Comparison of ENCODE assay signal across 8 cellular contexts in the genomic region with DNA sequence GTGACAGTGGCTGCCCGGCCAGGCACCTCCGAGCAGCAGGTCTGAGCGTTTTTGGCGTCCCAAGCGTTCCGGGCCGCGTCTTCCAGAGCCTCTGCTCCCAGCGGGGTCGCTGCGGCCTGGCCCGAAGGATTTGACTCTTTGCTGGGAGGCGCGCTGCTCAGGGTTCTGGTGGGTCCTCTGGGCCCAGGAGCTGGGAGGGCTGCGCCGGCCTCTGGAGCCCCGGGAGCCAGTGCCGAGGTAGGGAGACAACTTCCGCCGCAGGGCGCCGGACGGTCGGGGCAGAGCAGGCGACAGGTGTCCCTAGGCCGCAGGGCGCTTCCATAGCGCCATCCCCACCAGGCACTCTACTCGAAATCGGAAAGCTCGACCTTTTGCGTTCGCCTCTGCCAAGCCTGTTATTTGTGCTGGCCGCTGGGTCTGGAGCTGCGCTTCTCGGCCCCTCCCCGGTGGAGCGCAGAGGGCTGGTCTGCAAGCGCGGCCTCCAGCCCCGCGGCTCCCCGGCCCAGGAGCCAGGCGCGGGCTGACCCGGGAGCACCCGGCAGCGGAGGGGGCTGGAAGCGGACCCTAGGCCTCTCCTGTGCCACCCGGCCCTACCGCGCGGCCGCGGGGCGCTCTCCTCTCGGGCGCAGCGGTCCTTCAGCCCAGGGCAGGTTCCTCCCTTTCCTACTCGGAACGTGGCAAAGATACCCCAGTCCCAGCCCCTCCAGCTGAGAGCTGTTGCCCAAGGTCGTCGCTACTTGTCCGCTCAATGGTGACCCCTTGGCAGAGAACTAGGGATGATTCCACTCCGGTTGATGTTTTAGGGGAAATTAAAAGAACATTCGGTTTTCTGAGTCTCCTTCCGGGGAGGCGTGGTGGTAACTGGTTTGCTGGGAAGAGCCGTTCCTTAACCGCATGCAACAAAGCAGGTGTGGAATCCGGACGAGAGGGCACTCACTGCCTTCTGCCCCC. TPM values are rescaled to one million over a fixed set of nuclear protein-coding genes. Genes with fewer than 3 reads are reported as not detected.
DNase-seq lines count a peak whose midpoint lies in the region; ATAC-seq and TF ChIP-seq lines count a peak whose summit lies in the region.

No MANE protein-coding gene starts in this region.

- H4K91ac ChIP-seq in trophoblast cell (ENCODE audit: low read depth, low read length): no peak overlapping the region

- DNase-seq in DND-41 (peak; percentile 51), NCI-H526 treated with DMSO at 0.1 percent for 48 hours (lab: John Stamatoyannopoulos, UW) (peak; percentile 54), epithelial cell of prostate (ENCODE audit: low read depth, low spot score) (no peak), trophoblast cell (no peak), SKM-1 (lab: John Stamatoyannopoulos, UW; ENCODE audit: unreplicated experiment) (no peak), anterior cingulate cortex (lab: John Stamatoyannopoulos, UW) (no peak), BE2C (no peak)
- no peak for DNase-seq in effector memory CD4-positive, alpha-beta T cell

- no peak overlapping the region for H3K4ac ChIP-seq in trophoblast cell (ENCODE audit: low read depth, low read length)

- no peak overlapping the region for H2BK5ac ChIP-seq in trophoblast cell (ENCODE audit: low read depth, low read length, poor library complexity)

- H3K4me1 ChIP-seq in DND-41 (ENCODE audit: insufficient read depth, low read length) (peaks cover 36% of the 10 kb centered on the region), trophoblast cell (ENCODE audit: control insufficient read depth in 1 of 2, insufficient read depth in 2 of 2, low read length in 2 of 2) (peaks cover 12 to 21% of the 10 kb centered on the region in 2 experiments), BE2C (no peaks in the 10 kb centered on the region)
- H3K4me1 ChIP-seq in effector memory CD4-positive, alpha-beta T cell (ENCODE audit: control insufficient read depth, insufficient read depth, low read length, poor library complexity, severe bottlenecking): peaks cover 25% of the 10 kb centered on the region

- H3K4me2 ChIP-seq in DND-41 (ENCODE audit: insufficient read depth, low read length): peak overlapping the region; percentile 68
- peak overlapping the region; percentile 21 for H3K4me2 ChIP-seq in trophoblast cell (ENCODE audit: low read length)

- H3K79me1 ChIP-seq in trophoblast cell (ENCODE audit: low read length): no peaks in the 10 kb centered on the region

- H3K14ac ChIP-seq in trophoblast cell (ENCODE audit: low read length): no peak overlapping the region

- ATAC-seq in DND-41 (ENCODE audit: insufficient read depth, low read depth): peak; percentile 67

- H3K36me3 ChIP-seq in DND-41 (ENCODE audit: insufficient read depth, low read length) (no peaks in the 10 kb centered on the region), trophoblast cell (ENCODE audit: control insufficient read depth in 1 of 2, insufficient read depth in 2 of 2, low read length in 2 of 2) (no peaks in the 10 kb centered on the region), BE2C (no peaks in the 10 kb centered on the region)
- no peaks in the 10 kb centered on the region for H3K36me3 ChIP-seq in effector memory CD4-positive, alpha-beta T cell (ENCODE audit: control insufficient read depth, insufficient read depth, low read length)

- WGBS in trophoblast cell (ENCODE audit: extremely low coverage, insufficient coverage, insufficient read length): no CpG with 5 or more reads among the region's 72 CpGs

- H3K27me3 ChIP-seq in DND-41 (ENCODE audit: insufficient read depth, low read length, poor library complexity) (no peaks in the 10 kb centered on the region), trophoblast cell (ENCODE audit: insufficient read depth, low read length) (peaks cover 98% of the 10 kb centered on the region), BE2C (peaks cover 99% of the 10 kb centered on the region)
- H3K27me3 ChIP-seq in effector memory CD4-positive, alpha-beta T cell (replicated peaks; ENCODE audit: control insufficient read depth, insufficient read depth, low read length, poor library complexity, severe bottlenecking): peaks cover 53% of the 10 kb centered on the region

- H3K9ac ChIP-seq in DND-41 (ENCODE audit: low read depth, low read length): peak overlapping the region; percentile 81
- H3K9ac ChIP-seq in trophoblast cell (ENCODE audit: low read length): no peak overlapping the region

- H3K18ac ChIP-seq in trophoblast cell (ENCODE audit: low read length): no peak overlapping the region

- no peak overlapping the region for H4K8ac ChIP-seq in trophoblast cell (ENCODE audit: low read depth, low read length)

- H2AFZ ChIP-seq in DND-41 (ENCODE audit: low read depth, low read length) (peak overlapping the region; percentile 75), trophoblast cell (ENCODE audit: insufficient read depth, low read length, poor library complexity) (no peak overlapping the region)

- no peak overlapping the region for H2AK5ac ChIP-seq in trophoblast cell (ENCODE audit: low read length)

- H3K9me3 ChIP-seq in DND-41 (ENCODE audit: insufficient read depth, low read length, severe bottlenecking) (peaks cover 5% of the 10 kb centered on the region), trophoblast cell (ENCODE audit: insufficient read depth, low read depth, low read length) (peaks cover 14% of the 10 kb centered on the region), BE2C (no peaks in the 10 kb centered on the region)
- no peaks in the 10 kb centered on the region for H3K9me3 ChIP-seq in effector memory CD4-positive, alpha-beta T cell (ENCODE audit: control insufficient read depth, low read length)

- H3K27ac ChIP-seq in DND-41 (ENCODE audit: low read length) (peak overlapping the region; percentile 86), epithelial cell of prostate (peak overlapping the region; percentile 52), trophoblast cell (ENCODE audit: low read depth, low read length) (no peak overlapping the region)
- no peak overlapping the region for H3K27ac ChIP-seq in effector memory CD4-positive, alpha-beta T cell (ENCODE audit: insufficient read depth, low read length, poor library complexity, severe bottlenecking)

- H3K23ac ChIP-seq in trophoblast cell (ENCODE audit: low read length): no peak overlapping the region

- TF ChIP-seq CTCF in DND-41 (IDR thresholded peaks at IDR 0.05; ENCODE audit: borderline replicate concordance, extremely low read depth, low read length, poor library complexity, severe bottlenecking) (peak; percentile 30), BE2C (IDR thresholded peaks at IDR 0.05; ENCODE audit: low read depth, low read length) (no peak)

- H3K4me3 ChIP-seq in DND-41 (ENCODE audit: low read depth in 1 of 2, low read length in 2 of 2): peak overlapping the region; percentile 35 to 73; a peak in 3 of 4 replicates
- H3K4me3 ChIP-seq in trophoblast cell (ENCODE audit: low read depth, low read length): no peak overlapping the region
- no peak overlapping the region for H3K4me3 ChIP-seq in BE2C (ENCODE audit: low read depth, low read length)
- H3K4me3 ChIP-seq in effector memory CD4-positive, alpha-beta T cell (ENCODE audit: insufficient read depth, low read depth, low read length, poor library complexity, severe bottlenecking): no peak overlapping the region

- H4K12ac ChIP-seq in trophoblast cell (ENCODE audit: low read depth, low read length): no peak overlapping the region

- peaks cover 35% of the 10 kb centered on the region for H3K79me2 ChIP-seq in DND-41 (ENCODE audit: insufficient read depth, low read length)
- H3K79me2 ChIP-seq in trophoblast cell (ENCODE audit: control insufficient read depth, insufficient read depth, low read length, poor library complexity): no peaks in the 10 kb centered on the region

- no peak overlapping the region for H2BK120ac ChIP-seq in trophoblast cell (ENCODE audit: insufficient read depth, low read length, poor library complexity)

- H2BK12ac ChIP-seq in trophoblast cell (ENCODE audit: low read length): no peak overlapping the region

- no peaks in the 10 kb centered on the region for H4K20me1 ChIP-seq in DND-41 (ENCODE audit: insufficient read depth, low read length)

RNA-seq across cellular contexts. Expression of a gene that starts 2.3 kb away (rescaled TPM):
- polyA plus RNA-seq in trophoblast cell (2013): 0.68 and 0.78 TPM in 2 replicates
- polyA plus RNA-seq in BE2C (2012; ENCODE audit: insufficient read depth, insufficient read length, low read depth): 0.42 TPM

Comparison
In these comparisons a context has a peak if more than half of its experiments do, and no peak if none do; other contexts are left out.
1. DNase-seq: peak in DND-41 (single experiment) and NCI-H526 treated with DMSO at 0.1 percent for 48 hours (single experiment); none in epithelial cell of prostate (single experiment), trophoblast cell (0 of 2), SKM-1 (single experiment), anterior cingulate cortex (0 of 58), BE2C (single experiment) and effector memory CD4-positive, alpha-beta T cell (0 of 3).
2. H3K27ac ChIP-seq: peak in DND-41 (single experiment) and epithelial cell of prostate (single experiment); none in trophoblast cell (single experiment) and effector memory CD4-positive, alpha-beta T cell (single experiment).
3. H3K4me3 ChIP-seq: peak in DND-41 (2 of 2); none in trophoblast cell (single experiment), BE2C (single experiment) and effector memory CD4-positive, alpha-beta T cell (single experiment).